ENCODE assay signal across 25 cellular contexts in genomic region chr17:51793686-51794085, GRCh38.
"Had no signal": no experiment of that assay in that cellular context is flagged by ENCODE, and none has a peak within 500 bp of the region (broad histone marks: within the 10 kb centered on the region; RNA-seq: fewer than 3 reads in every experiment).

No MANE protein-coding gene starts in this region.

- H3K9me3 Mint-ChIP-seq: activated CD4-positive, alpha-beta memory T cell treated with anti-CD3 and anti-CD28 coated beads for 36 hours; activated CD4-positive, alpha-beta T cell treated with anti-CD3 and anti-CD28 coated beads, Interleukin-2, amount 10 ng/mL, durations not matched to agents 24 days and 14 days; activated naive CD4-positive, alpha-beta T cell treated with anti-CD3 and anti-CD28 coated beads, Interleukin-2, amount 50 U/mL, for 24 hours; activated naive CD8-positive, alpha-beta T cell treated with anti-CD3 and anti-CD28 coated beads, Interleukin-2, amount 50 U/mL, for 24 hours; activated T-helper 2 cell treated with anti-CD3 and anti-CD28 coated beads, Interferon-gamma antibody, Interleukin-2, Interleukin-4, amounts not matched to agents 10 μg/mL and 5 μg/mL and 100 μg/mL, durations not matched to agents 14 hours and 24 hours and 36 hours; mesothelial cell of epicardium had no signal

- H3K4me1 Mint-ChIP-seq: activated CD4-positive, alpha-beta T cell treated with anti-CD3 and anti-CD28 coated beads, Interleukin-2, amount 10 ng/mL, durations not matched to agents 24 days and 14 days; activated naive CD4-positive, alpha-beta T cell treated with anti-CD3 and anti-CD28 coated beads, Interleukin-2, amount 50 U/mL, for 24 hours; activated naive CD8-positive, alpha-beta T cell treated with anti-CD3 and anti-CD28 coated beads, Interleukin-2, amount 50 U/mL, for 24 hours; mesothelial cell of epicardium; naive thymus-derived CD4-positive, alpha-beta T cell had no signal

- H3K36me3 Mint-ChIP-seq: activated CD4-positive, alpha-beta memory T cell treated with anti-CD3 and anti-CD28 coated beads for 36 hours; activated naive CD4-positive, alpha-beta T cell treated with anti-CD3 and anti-CD28 coated beads, Interleukin-2, amount 50 U/mL, for 24 hours; mesothelial cell of epicardium; naive thymus-derived CD4-positive, alpha-beta T cell had no signal

- H3K27ac Mint-ChIP-seq: activated CD4-positive, alpha-beta memory T cell treated with anti-CD3 and anti-CD28 coated beads for 36 hours; activated CD4-positive, alpha-beta T cell treated with anti-CD3 and anti-CD28 coated beads, Interleukin-2, amount 10 ng/mL, durations not matched to agents 24 days and 14 days; activated naive CD4-positive, alpha-beta T cell treated with anti-CD3 and anti-CD28 coated beads, Interleukin-2, amount 50 U/mL, for 24 hours; activated naive CD8-positive, alpha-beta T cell treated with anti-CD3 and anti-CD28 coated beads, Interleukin-2, amount 50 U/mL, for 24 hours; activated T-helper 2 cell treated with anti-CD3 and anti-CD28 coated beads, Interferon-gamma antibody, Interleukin-2, Interleukin-4, amounts not matched to agents 10 μg/mL and 5 μg/mL and 100 μg/mL, durations not matched to agents 14 hours and 24 hours and 36 hours; mesothelial cell of epicardium; naive thymus-derived CD4-positive, alpha-beta T cell; progenitor cell of endocrine pancreas had no signal

- DNase-seq: activated CD4-positive, alpha-beta memory T cell treated with anti-CD3 and anti-CD28 coated beads for 36 hours; activated CD4-positive, alpha-beta T cell treated with anti-CD3 and anti-CD28 coated beads, Interleukin-2, amount 10 ng/mL, durations not matched to agents 24 days and 14 days; activated CD4-positive, CD25-positive, alpha-beta regulatory T cell treated with anti-CD3 and anti-CD28 coated beads, Interleukin-2, amount 50 U/mL, for 72 hours; activated naive CD8-positive, alpha-beta T cell treated with anti-CD3 and anti-CD28 coated beads, Interleukin-2, amount 50 U/mL, for 24 hours; activated T-cell treated with anti-CD3 and anti-CD28 coated beads, Interleukin-2, amount 50 U/mL, for 48 hours; amygdala; effector CD8-positive, alpha-beta T cell; erythroblast; head of caudate nucleus; hippocampal formation; naive thymus-derived CD4-positive, alpha-beta T cell; ovary; retina; stimulated activated CD4-positive, alpha-beta T cell treated with anti-CD3 and anti-CD28 coated beads, Interleukin-12 subunit alpha, Interleukin-12 subunit beta, amount 100 ng/mL, for 4 hours; stimulated activated CD4-positive, alpha-beta T cell treated with anti-CD3 and anti-CD28 coated beads, Interleukin-4, amount 100 ng/mL, for 1 hour; stimulated activated naive CD8-positive, alpha-beta T cell treated with anti-CD3 and anti-CD28 coated beads, Interleukin-15, Interleukin-2, amounts not matched to agents 100 U/mL and 50 U/mL, for 24 hours; T1000; testis; transverse colon had no signal

- ATAC-seq: activated naive CD8-positive, alpha-beta T cell treated with anti-CD3 and anti-CD28 coated beads, Interleukin-2, amount 50 U/mL, for 24 hours; gastroesophageal sphincter; naive thymus-derived CD4-positive, alpha-beta T cell; sciatic nerve; stimulated activated naive CD8-positive, alpha-beta T cell treated with anti-CD3 and anti-CD28 coated beads, Interleukin-15, Interleukin-2, amounts not matched to agents 100 U/mL and 50 U/mL, for 24 hours had no signal

- H3K4me3 Mint-ChIP-seq: activated CD4-positive, alpha-beta memory T cell treated with anti-CD3 and anti-CD28 coated beads for 36 hours; activated CD4-positive, alpha-beta T cell treated with anti-CD3 and anti-CD28 coated beads, Interleukin-2, amount 10 ng/mL, durations not matched to agents 24 days and 14 days; activated naive CD4-positive, alpha-beta T cell treated with anti-CD3 and anti-CD28 coated beads, Interleukin-2, amount 50 U/mL, for 24 hours; activated naive CD8-positive, alpha-beta T cell treated with anti-CD3 and anti-CD28 coated beads, Interleukin-2, amount 50 U/mL, for 24 hours; mesothelial cell of epicardium; naive thymus-derived CD4-positive, alpha-beta T cell had no signal
